Comparison of ENCODE assay signal across 17 cellular contexts in the genomic region with DNA sequence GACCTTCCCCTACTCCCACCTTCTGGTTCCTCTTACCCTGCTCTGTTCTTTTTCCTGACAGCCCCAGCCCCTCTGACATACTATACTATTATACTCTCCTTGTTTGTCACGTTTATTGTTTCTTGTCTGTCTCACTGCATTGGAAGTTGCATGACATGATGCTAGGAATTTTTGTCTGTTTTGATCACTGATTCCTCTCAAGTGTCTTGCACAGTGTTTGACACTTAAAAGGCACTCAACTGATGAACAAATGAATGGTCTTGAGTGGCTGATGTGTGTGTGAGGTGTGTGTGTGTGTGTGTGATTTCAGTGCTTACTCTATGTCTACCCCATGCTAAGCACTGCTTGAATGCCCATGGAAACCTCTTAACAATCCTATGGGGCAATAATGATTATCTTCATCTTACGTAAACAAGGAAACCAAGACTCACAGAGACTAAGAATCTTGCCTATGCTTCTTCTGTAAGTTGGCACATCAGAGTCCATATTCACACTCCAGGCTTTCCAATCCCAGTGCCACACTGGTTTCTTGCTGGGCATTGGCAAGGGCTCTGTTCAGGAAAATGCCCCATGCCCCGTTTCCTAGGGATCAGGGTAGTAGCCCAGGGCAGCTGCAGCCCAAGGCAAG. TPM values are rescaled to one million over a fixed set of nuclear protein-coding genes. Genes with fewer than 3 reads are reported as not detected.
A peak's percentile ranks its signal among the peaks of the same experiment; 100 is the strongest.
DNase-seq lines count a peak whose midpoint lies in the region; ATAC-seq, FAIRE-seq and TF ChIP-seq lines count a peak whose summit lies in the region.
"Had no signal": no experiment of that assay in that cellular context is flagged by ENCODE, and none has a peak within 500 bp of the region (broad histone marks: within the 10 kb centered on the region; RNA-seq: fewer than 3 reads in every experiment).

No MANE protein-coding gene starts in this region.

- peak overlapping the region; percentile 26 for H2AFZ ChIP-seq in osteoblast (ENCODE audit: low read length)

- no peaks in the 10 kb centered on the region for H3K9me3 ChIP-seq in right atrium auricular region
- no peaks in the 10 kb centered on the region for H3K9me3 ChIP-seq in osteoblast (ENCODE audit: low read depth, low read length)
- no peaks in the 10 kb centered on the region for H3K9me3 ChIP-seq in upper lobe of right lung
- H3K9me3 ChIP-seq: lower lobe of right lung had no signal

- peak overlapping the region; percentile 76 to 88 for H3K27ac ChIP-seq in right atrium auricular region
- H3K27ac ChIP-seq in dorsolateral prefrontal cortex = peak overlapping the region; percentile 69 to 99 (median 95)
- no peak overlapping the region for H3K27ac ChIP-seq in osteoblast (ENCODE audit: low read depth, low read length)
- no peak overlapping the region for H3K27ac ChIP-seq in upper lobe of right lung
- H3K27ac ChIP-seq: lower lobe of right lung had no signal

- intact Hi-C loops in Right ventricle myocardium inferior (cut with DNase I) = loop anchor here (1.0 kb wide), 2 partner anchors 17 to 43 kb away; no protein-coding TSS in a partner anchor
- intact Hi-C loops in dorsolateral prefrontal cortex (cut with DNase I) = loop anchor here (1.0 to 5.0 kb wide), 4 partner anchors 55 to 280 kb away; a partner anchor contains a TSS
- intact Hi-C loops in upper lobe of right lung (cut with DNase I) = no loop called here

- H3K27me3 ChIP-seq in right atrium auricular region = no peaks in the 10 kb centered on the region
- no peaks in the 10 kb centered on the region for H3K27me3 ChIP-seq in dorsolateral prefrontal cortex
- peaks cover 5% of the 10 kb centered on the region for H3K27me3 ChIP-seq in osteoblast (ENCODE audit: insufficient read depth, low read length)
- no peaks in the 10 kb centered on the region for H3K27me3 ChIP-seq in upper lobe of right lung

- no peak for TF ChIP-seq CTCF in right atrium auricular region (IDR thresholded peaks at IDR 0.05)
- TF ChIP-seq CTCF in dorsolateral prefrontal cortex (IDR thresholded peaks at IDR 0.05 in 54 of 56, conservative IDR thresholded peaks at IDR 0.05 in 2 of 56; ENCODE audit: low read depth in 1 of 56, partially characterized antibody in 56 of 56) = no peak
- no peak for TF ChIP-seq CTCF in osteoblast (IDR thresholded peaks at IDR 0.05; ENCODE audit: extremely low read depth, low read depth, low read length)
- no peak for TF ChIP-seq CTCF in upper lobe of right lung (IDR thresholded peaks at IDR 0.05)

- DNase-seq in right atrium auricular region (ENCODE audit: low spot score) (no peak), Right ventricle myocardium inferior (ENCODE audit: missing footprints) (no peak), dorsolateral prefrontal cortex (no peak), osteoblast (ENCODE audit: insufficient read length, low spot score, missing footprints) (peak; percentile 15), upper lobe of right lung (no peak), GM19240 (ENCODE audit: insufficient read length, low spot score) (no peak), RCC 7860 (ENCODE audit: low spot score) (no peak), 8988T (no peak)
- DNase-seq: CD8-positive, alpha-beta memory T cell; lower lobe of right lung; natural killer cell; NCI-H1417 treated with DMSO at 0.1 percent for 48 hours; NCI-H446; stimulated activated naive CD8-positive, alpha-beta T cell treated with anti-CD3 and anti-CD28 coated beads, Interleukin-15, amount 100 ng/mL, for 72 hours had no signal

- no peaks in the 10 kb centered on the region for H4K20me1 ChIP-seq in osteoblast (ENCODE audit: insufficient read depth, low read length)

- H3K4me1 ChIP-seq in right atrium auricular region (peaks cover 0 to 17% of the 10 kb centered on the region in 2 donors), osteoblast (ENCODE audit: insufficient read depth, low read length) (no peaks in the 10 kb centered on the region), upper lobe of right lung (no peaks in the 10 kb centered on the region)
- H3K4me1 ChIP-seq: lower lobe of right lung had no signal

- no peak for FAIRE-seq in RCC 7860 (lab: Jason Lieb, UNC)
- FAIRE-seq: colon, endothelial cell of umbilical vein, frontal cortex had no signal

- no peak overlapping the region for H3K4me3 ChIP-seq in right atrium auricular region
- H3K4me3 ChIP-seq in dorsolateral prefrontal cortex = peak overlapping the region in 7 of 59 donors; percentile 8 to 30 (median 24)
- H3K4me3 ChIP-seq in osteoblast (ENCODE audit: insufficient read depth, low read length) = no peak overlapping the region
- no peak overlapping the region for H3K4me3 ChIP-seq in upper lobe of right lung
- H3K4me3 ChIP-seq: lower lobe of right lung had no signal

- ATAC-seq in Right ventricle myocardium inferior (no peak), upper lobe of right lung (peak; percentile 24)
- ATAC-seq: stimulated activated naive CD8-positive, alpha-beta T cell treated with anti-CD3 and anti-CD28 coated beads, Interleukin-15, amount 100 ng/mL, for 72 hours had no signal

- H3K4me2 ChIP-seq in osteoblast (ENCODE audit: insufficient read depth, low read length) = no peak overlapping the region

- no peaks in the 10 kb centered on the region for H3K36me3 ChIP-seq in right atrium auricular region
- no peaks in the 10 kb centered on the region for H3K36me3 ChIP-seq in osteoblast (ENCODE audit: insufficient read depth, low read length)
- H3K36me3 ChIP-seq in upper lobe of right lung = no peaks in the 10 kb centered on the region
- H3K36me3 ChIP-seq: lower lobe of right lung had no signal

- no peaks in the 10 kb centered on the region for H3K79me2 ChIP-seq in osteoblast (ENCODE audit: insufficient read depth, low read length)

RNA-seq across cellular contexts. Expression of a gene that starts 59.7 kb away (rescaled TPM):
- total RNA-seq in right atrium auricular region (100 to 1,000 TPM; 148 to 256 TPM), Right ventricle myocardium inferior (298 TPM), dorsolateral prefrontal cortex (100 to 1,000 TPM; 225 to 944 (median 658) TPM), osteoblast (120 and 122 TPM in 2 replicates), upper lobe of right lung (628 TPM)

Comparison
In these comparisons a context has a peak if more than half of its experiments do, and no peak if none do; other contexts are left out.
1. H3K27ac ChIP-seq: peak in right atrium auricular region (2 of 2) and dorsolateral prefrontal cortex (59 of 59); none in osteoblast (single experiment) and upper lobe of right lung (single experiment).